Comparison of ENCODE assay signal across 8 cellular contexts in genomic region chr4:71186566-71187398, GRCh38.
DNase-seq lines count a peak whose midpoint lies in the region; ATAC-seq and TF ChIP-seq lines count a peak whose summit lies in the region.

No MANE protein-coding gene starts in this region.

- H3K27me3 Mint-ChIP-seq in Caco-2 (ENCODE audit: insufficient read depth, unreplicated experiment) (peaks cover 37% of the 10 kb centered on the region), nephron progenitor cell (ENCODE audit: low read depth, poor library complexity) (peaks cover 62% of the 10 kb centered on the region)

- POLR2A ChIA-PET in Caco-2 (lab: Charles Lee), result no interaction called here

- BruUV-seq in Caco-2 (replicated peaks; lab: Mats Ljungman, UMichigan), result no TSS peak

- ATAC-seq in GM21423 (IDR thresholded peaks at IDR 0.05; ENCODE audit: unreplicated experiment), result peak; percentile 41
- ATAC-seq in gastroesophageal sphincter, result peak; percentile 93

- H3K4me1 Mint-ChIP-seq in Caco-2 (ENCODE audit: low read depth, unreplicated experiment) (peaks cover 7% of the 10 kb centered on the region), nephron progenitor cell (peaks cover 13% of the 10 kb centered on the region)

- H3K9me3 Mint-ChIP-seq in Caco-2 (ENCODE audit: unreplicated experiment) (no peaks in the 10 kb centered on the region), nephron progenitor cell (no peaks in the 10 kb centered on the region)

- H3K4me3 Mint-ChIP-seq in Caco-2 (ENCODE audit: unreplicated experiment), result peak overlapping the region; percentile 76
- H3K4me3 Mint-ChIP-seq in nephron progenitor cell, result peak overlapping the region; percentile 87

- H3K27me3 ChIP-seq in Caco-2 (replicated peaks; ENCODE audit: control insufficient read depth, insufficient read depth, low read length) (peaks cover 3% of the 10 kb centered on the region; the same call in 1 of the 2 replicates), gastroesophageal sphincter (no peaks in the 10 kb centered on the region)

- WGBS in gastroesophageal sphincter (ENCODE audit: low coverage in 1 of 2), 2 donors, result 0% methylated on average over 10 of the region's 105 CpGs; no CpG with 5 or more reads in 1 of the 2 donors
- under 1% methylated on average over 105 of the region's 105 CpGs for WGBS in urinary bladder

- intact Hi-C loops in Caco-2 (cut with micrococcal nuclease; ENCODE audit: unreplicated experiment), result no loop called here

- H3K27ac Mint-ChIP-seq in Caco-2 (ENCODE audit: unreplicated experiment) (no peak overlapping the region), nephron progenitor cell (no peak overlapping the region)

- H3K4me3 ChIP-seq in Caco-2 (ENCODE audit: low read depth, low read length) (peak overlapping the region; percentile 43), gastroesophageal sphincter (peak overlapping the region; percentile 72 to 76), urinary bladder (ENCODE audit: low read depth, low read length) (peak overlapping the region; percentile 86)

- H3K36me3 ChIP-seq in Caco-2 (ENCODE audit: control insufficient read depth, insufficient read depth, low read length), result no peaks in the 10 kb centered on the region
- no peaks in the 10 kb centered on the region for H3K36me3 ChIP-seq in gastroesophageal sphincter
- H3K36me3 ChIP-seq in urinary bladder (ENCODE audit: insufficient read depth), result no peaks in the 10 kb centered on the region

- DNase-seq in Caco-2 (peak in 1 of 2 experiments; percentile 23), NCI-H2196 (lab: John Stamatoyannopoulos, UW; ENCODE audit: unreplicated experiment) (peak; percentile 67), activated gamma-delta T cell treated with Interleukin-2 at 50 U/mL for 16 hours (peak; percentile 34), nephron progenitor cell (peak; percentile 73), NCI-H2107 treated with DMSO at 0.1 percent for 48 hours (lab: John Stamatoyannopoulos, UW; ENCODE audit: unreplicated experiment) (no peak)

- TF ChIP-seq CTCF in Caco-2 (IDR thresholded peaks at IDR 0.05; ENCODE audit: insufficient read depth in 1 of 2, low read depth in 1 of 2, low read length in 1 of 2, severe bottlenecking in 1 of 2, unreplicated experiment in 1 of 2) (no peak), gastroesophageal sphincter (IDR thresholded peaks at IDR 0.05) (no peak), nephron progenitor cell (IDR thresholded peaks at IDR 0.05) (no peak)

- peak in 1 of 2 donors; percentile 20 for TF ChIP-seq POLR2A in gastroesophageal sphincter (IDR thresholded peaks at IDR 0.05)

- CTCF ChIA-PET in Caco-2 (lab: Charles Lee), result no interaction called here

- TF ChIP-seq EP300 in gastroesophageal sphincter (IDR thresholded peaks at IDR 0.05), result no peak

- peak overlapping the region in 3 of 4 donors; percentile 77 to 81 (median 80) for H3K27ac ChIP-seq in gastroesophageal sphincter
- peak overlapping the region; percentile 81 for H3K27ac ChIP-seq in urinary bladder (ENCODE audit: low read depth)

- H3K36me3 Mint-ChIP-seq in Caco-2 (ENCODE audit: insufficient read depth, unreplicated experiment) (no peaks in the 10 kb centered on the region), nephron progenitor cell (ENCODE audit: low read depth) (no peaks in the 10 kb centered on the region)

- H3K4me1 ChIP-seq in Caco-2 (peaks cover 3% of the 10 kb centered on the region; the same call in 1 of the 2 replicates), gastroesophageal sphincter (peaks cover 0 to 31% (median 3%) of the 10 kb centered on the region in 3 donors), urinary bladder (ENCODE audit: insufficient read depth) (no peaks in the 10 kb centered on the region)

- H3K9me3 ChIP-seq in Caco-2, result no peaks in the 10 kb centered on the region; the same call in 1 of the 2 replicates
- no peaks in the 10 kb centered on the region for H3K9me3 ChIP-seq in gastroesophageal sphincter
